20 cellular contexts compared by ENCODE assay signal in the genomic region with DNA sequence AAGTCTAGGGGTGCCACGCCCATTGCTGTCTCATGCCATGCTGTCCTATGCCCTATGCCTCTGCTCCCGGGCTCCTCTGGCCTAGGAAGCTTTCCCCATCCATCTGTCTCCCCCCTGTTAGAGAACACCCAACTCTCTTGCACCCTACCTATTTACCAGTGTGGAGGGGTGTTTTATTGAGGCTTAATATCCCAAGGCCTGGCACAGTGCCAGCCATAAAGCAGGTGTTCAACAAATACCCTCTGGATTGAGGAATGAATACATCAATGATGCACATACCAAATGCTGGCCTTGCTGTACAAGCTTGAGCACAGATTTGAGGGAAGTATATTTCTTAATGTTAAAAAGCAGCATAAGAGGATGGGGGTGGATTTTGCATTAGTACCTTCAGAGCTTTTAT. TPM values are rescaled to one million over a fixed set of nuclear protein-coding genes. Genes with fewer than 3 reads are reported as not detected.
DNase-seq lines count a peak whose midpoint lies in the region; ATAC-seq, FAIRE-seq and TF ChIP-seq lines count a peak whose summit lies in the region.
"Had no signal": no experiment of that assay in that cellular context is flagged by ENCODE, and none has a peak within 500 bp of the region (broad histone marks: within the 10 kb centered on the region; RNA-seq: fewer than 3 reads in every experiment).

No MANE protein-coding gene starts in this region.

- intact Hi-C loops in pancreas (cut with DNase I): no loop called here

- no peaks in the 10 kb centered on the region for H3K36me3 ChIP-seq in pancreas
- H3K36me3 ChIP-seq: MG63 had no signal

- no peak overlapping the region for H3K4me3 ChIP-seq in pancreas
- H3K4me3 ChIP-seq: MG63 had no signal

- H3K9me3 ChIP-seq in pancreas: no peaks in the 10 kb centered on the region
- H3K9me3 ChIP-seq: MG63 had no signal

- no peaks in the 10 kb centered on the region for H3K27me3 ChIP-seq in pancreas
- H3K27me3 ChIP-seq: MG63 had no signal

- DNase-seq in NCI-H345 (lab: John Stamatoyannopoulos, UW): peak; percentile 29
- no peak for DNase-seq in NCI-H345 treated with DMSO at 0.1 percent for 48 hours (lab: John Stamatoyannopoulos, UW; ENCODE audit: unreplicated experiment)
- DNase-seq in NCI-H1105 (lab: John Stamatoyannopoulos, UW): peak; percentile 7
- DNase-seq in NCI-H82 treated with DMSO at 0.1 percent for 48 hours (lab: John Stamatoyannopoulos, UW; ENCODE audit: unreplicated experiment): peak; percentile 24
- peak; percentile 68 for DNase-seq in putamen (ENCODE audit: low spot score)
- no peak for DNase-seq in pancreas
- DNase-seq in AG20443 (ENCODE audit: low spot score): no peak
- DNase-seq: AML-193, COR-L47, EL, MG63, NCI-H1092, NCI-H1930, NCI-H446, Right ventricle myocardium superior had no signal

- H3K27ac ChIP-seq in pancreas: no peak overlapping the region
- H3K27ac ChIP-seq: KMS-11 had no signal

- ATAC-seq in pancreas: no peak

- WGBS in pancreas, 2 donors: 93 to 96% methylated on average over 2 of the region's 2 CpGs

- FAIRE-seq in pancreas (lab: Jason Lieb, UNC): no peak
- FAIRE-seq: H1, RCC 7860 had no signal

- H3K4me1 ChIP-seq in pancreas: peaks cover 0 to 7% (median 4%) of the 10 kb centered on the region in 3 donors

- no peak for TF ChIP-seq CTCF in pancreas (IDR thresholded peaks at IDR 0.05)

RNA-seq across cellular contexts. Expression of gene METTL24, which starts 38.3 kb away (rescaled TPM):
- 1 to 10 TPM; 1.0 to 4.4 (median 1.6) TPM for total RNA-seq in pancreas
- under 1 TPM; 0.34 to 0.80 TPM for polyA plus RNA-seq in pancreas
- total RNA-seq: T-helper 1 cell treated with Interleukin-12 subunit alpha and Interleukin-12 subunit beta and Interleukin-4 antibody, amounts not matched to agents 30 ng/mL and 1 ng/mL, for 36 hours had no signal
- polyA plus RNA-seq: CD14-positive monocyte had no signal

Comparison
In these comparisons a context has a peak if more than half of its experiments do, and no peak if none do; other contexts are left out.
1. DNase-seq: peak in NCI-H345 (single experiment), NCI-H1105 (single experiment), NCI-H82 treated with DMSO at 0.1 percent for 48 hours (single experiment) and putamen (single experiment); none in NCI-H345 treated with DMSO at 0.1 percent for 48 hours (single experiment), pancreas (0 of 6) and AG20443 (single experiment).